ENCODE assay signal across 23 cellular contexts in genomic region chr6:155549028-155549798, GRCh38.
"Had no signal": no experiment of that assay in that cellular context is flagged by ENCODE, and none has a peak within 500 bp of the region (broad histone marks: within the 10 kb centered on the region; RNA-seq: fewer than 3 reads in every experiment).

No MANE protein-coding gene starts in this region.

- H3K9me3 Mint-ChIP-seq: naive B cell had no signal

- FAIRE-seq: colon, endothelial cell of umbilical vein, frontal cortex, islet of Langerhans, keratinocyte had no signal

- H3K36me3 Mint-ChIP-seq: mesothelial cell of epicardium, naive B cell had no signal

- H3K36me3 ChIP-seq: esophagus muscularis mucosa, gastroesophageal sphincter, heart left ventricle, left lung, lower lobe of right lung had no signal

- H3K27ac ChIP-seq: coronary artery, dorsolateral prefrontal cortex, esophagus muscularis mucosa, foreskin keratinocyte, gastroesophageal sphincter, heart left ventricle, left lung, lower lobe of right lung had no signal

- H3K27me3 ChIP-seq: dorsolateral prefrontal cortex, esophagus muscularis mucosa, foreskin keratinocyte, gastroesophageal sphincter, heart left ventricle, left lung had no signal

- H3K4me3 ChIP-seq: coronary artery, dorsolateral prefrontal cortex, esophagus muscularis mucosa, gastroesophageal sphincter, heart left ventricle, left lung, lower lobe of right lung, mucosa of descending colon had no signal

- H3K4me1 Mint-ChIP-seq: naive B cell had no signal

- ATAC-seq: foreskin keratinocyte, gastroesophageal sphincter, heart left ventricle, left cardiac atrium, left lung, left ventricle myocardium superior, lower lobe of right lung, mucosa of descending colon had no signal

- H3K27ac Mint-ChIP-seq: mesothelial cell of epicardium, naive B cell had no signal

- H3K4me1 ChIP-seq: esophagus muscularis mucosa, foreskin keratinocyte, gastroesophageal sphincter, heart left ventricle, left lung, lower lobe of right lung had no signal

- H3K27me3 Mint-ChIP-seq: naive B cell had no signal

- H3K4me3 Mint-ChIP-seq: mesothelial cell of epicardium, naive B cell had no signal

- H3K9me3 ChIP-seq: esophagus muscularis mucosa, gastroesophageal sphincter, heart left ventricle, left lung, lower lobe of right lung, mucosa of descending colon had no signal

- DNase-seq: dermis blood vessel endothelial cell; dorsolateral prefrontal cortex; effector CD4-positive, alpha-beta T cell; effector memory CD4-positive, alpha-beta T cell; foreskin keratinocyte; heart left ventricle; hippocampal formation; left cardiac atrium; left lung; left ventricle myocardium superior; lower lobe of right lung; mesenchymal stem cell; mucosa of descending colon; naive B cell had no signal
